In genomic region chr1:42925132-42925769, GRCh38 we compare ENCODE assay signal across 8 cellular contexts. TPM values are rescaled to one million over a fixed set of nuclear protein-coding genes. Genes with fewer than 3 reads are reported as not detected.
DNase-seq lines count a peak whose midpoint lies in the region; ATAC-seq and TF ChIP-seq lines count a peak whose summit lies in the region.

No MANE protein-coding gene starts in this region.

- DNase-seq in heart left ventricle (no peak), cardiac septum (ENCODE audit: low spot score) (no peak), activated B cell treated with CpG ODN at 0.5 μM for 24 hours (no peak), NCI-H1930 (lab: John Stamatoyannopoulos, UW) (no peak), SKM-1 (lab: John Stamatoyannopoulos, UW; ENCODE audit: unreplicated experiment) (no peak)

- no peak for ATAC-seq in heart left ventricle
- no peak for ATAC-seq in activated B cell treated with CpG ODN at 0.5 μM for 24 hours (ENCODE audit: low read depth)
- no peak for ATAC-seq in HG02981 (IDR thresholded peaks at IDR 0.05; ENCODE audit: unreplicated experiment)

- H3K36me3 Mint-ChIP-seq in activated B cell treated with CpG ODN at 0.5 μM for 24 hours (ENCODE audit: low read depth), result peaks cover 55% of the 10 kb centered on the region

- H3K27ac ChIP-seq in heart left ventricle (peak overlapping the region in 10 of 12 donors; percentile 88 to 98 (median 95)), iPS-18a (ENCODE audit: low read length) (no peak overlapping the region), thymus (ENCODE audit: low read depth) (peak overlapping the region; percentile 95)

- H3K4me3 Mint-ChIP-seq in activated B cell treated with CpG ODN at 0.5 μM for 24 hours, result peak overlapping the region; percentile 91

- peak overlapping the region in 10 of 12 donors; percentile 67 to 95 (median 86) for H3K4me3 ChIP-seq in heart left ventricle
- H3K4me3 ChIP-seq in iPS-18a (ENCODE audit: low read length), result peak overlapping the region; percentile 73
- H3K4me3 ChIP-seq in thymus (ENCODE audit: low read length), result peak overlapping the region; percentile 97

- H3K4me1 ChIP-seq in heart left ventricle (peaks cover 0 to 14% (median 6%) of the 10 kb centered on the region in 12 donors), iPS-18a (ENCODE audit: control insufficient read depth, low read depth, low read length) (peaks cover 15% of the 10 kb centered on the region), thymus (ENCODE audit: control insufficient read depth, insufficient read depth, low read length) (peaks cover 5% of the 10 kb centered on the region)

- intact Hi-C loops in heart left ventricle (cut with DNase I), result loop anchor here in 2 of 10 donors (10.0 kb wide), 3 partner anchors 150 to 460 kb away; partner anchors contain the start of genes MED8 (in 1 of the 2), SZT2 (in 1 of the 2) and YBX1 (in 1 of the 2)
- intact Hi-C loops in cardiac septum (cut with DNase I), result no loop called here
- intact Hi-C loops in activated B cell treated with CpG ODN at 0.5 μM for 24 hours (cut with micrococcal nuclease), result no loop called here

- CTCF ChIA-PET in activated B cell treated with CpG ODN at 0.5 μM for 24 hours (lab: Charles Lee), result interaction anchor here (1.0 to 6.6 kb wide), 7 partner anchors 11 to 146 kb away, joined by 3 to 262 read pairs (median 34); no protein-coding TSS in a partner anchor

- H3K9me3 Mint-ChIP-seq in activated B cell treated with CpG ODN at 0.5 μM for 24 hours, result no peaks in the 10 kb centered on the region

- 64 to 74% (median 71%) methylated on average over 3 of the region's 3 CpGs for WGBS in heart left ventricle, 4 donors
- WGBS in thymus, result 72% methylated on average over 3 of the region's 3 CpGs

- peaks cover 0 to 42% (median 35%) of the 10 kb centered on the region in 9 donors for H3K36me3 ChIP-seq in heart left ventricle
- peaks cover 47% of the 10 kb centered on the region for H3K36me3 ChIP-seq in iPS-18a (ENCODE audit: control insufficient read depth, low read depth, low read length)
- peaks cover 41% of the 10 kb centered on the region for H3K36me3 ChIP-seq in thymus (ENCODE audit: control insufficient read depth, insufficient read depth)

- H3K9me3 ChIP-seq in heart left ventricle (no peaks in the 10 kb centered on the region), iPS-18a (ENCODE audit: control insufficient read depth, low read depth, low read length) (no peaks in the 10 kb centered on the region), thymus (ENCODE audit: control insufficient read depth) (peaks cover 1% of the 10 kb centered on the region)

- TF ChIP-seq CTCF in heart left ventricle (IDR thresholded peaks at IDR 0.05), result no peak
- TF ChIP-seq CTCF in activated B cell treated with CpG ODN at 0.5 μM for 24 hours (IDR thresholded peaks at IDR 0.05), result no peak

- POLR2A ChIA-PET in activated B cell treated with CpG ODN at 0.5 μM for 24 hours (lab: Charles Lee), result interaction anchor here (0.6 to 7.9 kb wide), 14 partner anchors 7 to 883 kb away, joined by 3 to 442 read pairs (median 6); partner anchors contain the start of genes C1orf50, CCDC30, P3H1 and SLC2A1

- H3K27me3 Mint-ChIP-seq in activated B cell treated with CpG ODN at 0.5 μM for 24 hours, result no peaks in the 10 kb centered on the region

- H3K27me3 ChIP-seq in heart left ventricle (no peaks in the 10 kb centered on the region), iPS-18a (ENCODE audit: control insufficient read depth, insufficient read depth, low read length) (no peaks in the 10 kb centered on the region), thymus (ENCODE audit: control insufficient read depth, insufficient read depth) (no peaks in the 10 kb centered on the region)

- peak overlapping the region; percentile 92 for H3K27ac Mint-ChIP-seq in activated B cell treated with CpG ODN at 0.5 μM for 24 hours

- peaks cover 48% of the 10 kb centered on the region for H3K4me1 Mint-ChIP-seq in activated B cell treated with CpG ODN at 0.5 μM for 24 hours

- TF ChIP-seq POLR2A in heart left ventricle (IDR thresholded peaks at IDR 0.05), result no peak

- H3K9ac ChIP-seq in iPS-18a (ENCODE audit: low read length), result peak overlapping the region; percentile 35

RNA-seq across cellular contexts. Expression of gene SLC2A1, which starts 33.4 kb away (rescaled TPM):
- 10 to 100 TPM; 19.0 to 88.1 (median 29.9) TPM for total RNA-seq in heart left ventricle
- polyA plus RNA-seq in heart left ventricle, result 100 to 1,000 TPM in 1 of 2 donors, 10 to 100 TPM in 1; 10.6 to 196 TPM
- total RNA-seq in cardiac septum, result 31.9 TPM
- total RNA-seq in activated B cell treated with CpG ODN at 0.5 μM for 24 hours, result 105 and 117 TPM in 2 replicates
- 15.9 TPM for polyA plus RNA-seq in thymus
